In genomic region chr17:61601297-61601696, GRCh38 we compare ENCODE assay signal across 42 cellular contexts. TPM values are rescaled to one million over a fixed set of nuclear protein-coding genes. Genes with fewer than 3 reads are reported as not detected.
"Had no signal": no experiment of that assay in that cellular context is flagged by ENCODE, and none has a peak within 500 bp of the region (broad histone marks: within the 10 kb centered on the region; RNA-seq: fewer than 3 reads in every experiment).

No MANE protein-coding gene starts in this region.

- H3K4me3 ChIP-seq: MG63 had no signal

- DNase-seq: Karpas-422, Kasumi-1, MG63, MM.1S, MV-4-11, NCI-H1048, NCI-H1092, NCI-H1092 treated with DMSO at 0.1 percent for 48 hours, NCI-H1105, NCI-H1105 treated with DMSO at 0.1 percent for 48 hours, NCI-H1417, NCI-H1417 treated with DMSO at 0.1 percent for 48 hours, NCI-H1436, NCI-H1436 treated with DMSO at 0.1 percent for 48 hours, NCI-H146, NCI-H1694, NCI-H1694 treated with DMSO at 0.1 percent for 48 hours, NCI-H187, NCI-H187 treated with DMSO at 0.1 percent for 48 hours, NCI-H1930, NCI-H2029, NCI-H2029 treated with DMSO at 0.1 percent for 48 hours, NCI-H2081, NCI-H2081 treated with DMSO at 0.1 percent for 48 hours, NCI-H2107, NCI-H2171, NCI-H2171 treated with DMSO at 0.1 percent for 48 hours, NCI-H2227 treated with DMSO at 0.1 percent for 48 hours, NCI-H226, NCI-H345, NCI-H446, NCI-H446 treated with DMSO at 0.1 percent for 48 hours, NCI-H510A, NCI-H510A treated with DMSO at 0.1 percent for 48 hours, NCI-H524, NCI-H524 treated with DMSO at 0.1 percent for 48 hours, NCI-H526, NCI-H526 treated with DMSO at 0.1 percent for 48 hours had no signal

- H3K9me3 ChIP-seq: MG63 had no signal

- H3K36me3 ChIP-seq: MG63 had no signal

RNA-seq across cellular contexts. Expression of gene NACA2, which starts 10.3 kb away (rescaled TPM):
- total RNA-seq: LHCN-M2, M059J, MCF 10A, NCI-H460 had no signal
